Comparison of ENCODE assay signal across 26 cellular contexts in genomic region chr2:238131761-238132462, GRCh38. TPM values are rescaled to one million over a fixed set of nuclear protein-coding genes. Genes with fewer than 3 reads are reported as not detected.
"Had no signal": no experiment of that assay in that cellular context is flagged by ENCODE, and none has a peak within 500 bp of the region (broad histone marks: within the 10 kb centered on the region; RNA-seq: fewer than 3 reads in every experiment).

No MANE protein-coding gene starts in this region.

- H3K4me3 Mint-ChIP-seq: activated CD8-positive, alpha-beta T cell treated with anti-CD3 and anti-CD28 coated beads, Interleukin-2, amount 10 ng/mL, durations not matched to agents 7 days and 5 days; activated naive CD4-positive, alpha-beta T cell treated with anti-CD3 and anti-CD28 coated beads, Interleukin-2, amount 50 U/mL, for 24 hours; effector memory CD8-positive, alpha-beta T cell; naive thymus-derived CD8-positive, alpha-beta T cell; stimulated activated naive B cell treated with anti-CD40 and anti-IgM and Interleukin-4, amounts not matched to agents 10 μg/mL and 1 μg/mL and 100 μg/mL, for 72 hours; T-cell had no signal

- H3K27ac Mint-ChIP-seq: activated CD8-positive, alpha-beta T cell treated with anti-CD3 and anti-CD28 coated beads, Interleukin-2, amount 10 ng/mL, durations not matched to agents 7 days and 5 days; activated naive CD4-positive, alpha-beta T cell treated with anti-CD3 and anti-CD28 coated beads, Interleukin-2, amount 50 U/mL, for 24 hours; naive thymus-derived CD8-positive, alpha-beta T cell; stimulated activated naive B cell treated with anti-CD40 and anti-IgM and Interleukin-4, amounts not matched to agents 10 μg/mL and 1 μg/mL and 100 μg/mL, for 72 hours; T-cell had no signal

- H3K4me2 ChIP-seq: smooth muscle cell had no signal

- DNase-seq: activated CD4-positive, alpha-beta T cell treated with anti-CD3 and anti-CD28 coated beads for 1 hour; activated CD4-positive, alpha-beta T cell treated with anti-CD3 and anti-CD28 coated beads, Interleukin-2, amount 50 U/mL, for 1 hour; activated CD8-positive, alpha-beta T cell treated with anti-CD3 and anti-CD28 coated beads, Interleukin-2, amount 10 ng/mL, durations not matched to agents 7 days and 5 days; activated gamma-delta T cell treated with Interleukin-2 at 50 U/mL for 16 hours; anterior cingulate cortex; brain microvascular endothelial cell; central memory CD4-positive, alpha-beta T cell; effector memory CD8-positive, alpha-beta T cell; foreskin melanocyte; hippocampal formation; sigmoid colon; stimulated activated CD4-positive, alpha-beta T cell treated with anti-CD3 and anti-CD28 coated beads, Interleukin-2, amount 100 ng/mL, for 48 hours; stimulated activated CD8-positive, alpha-beta memory T cell treated with anti-CD3 and anti-CD28 coated beads, Interleukin-4, amount 100 ng/mL, for 48 hours; stimulated activated naive B cell treated with anti-CD40 and anti-IgM and Interleukin-4, amounts not matched to agents 10 μg/mL and 1 μg/mL and 100 μg/mL, for 72 hours; T-cell; uterus had no signal

- H3K27me3 Mint-ChIP-seq: activated naive CD4-positive, alpha-beta T cell treated with anti-CD3 and anti-CD28 coated beads, Interleukin-2, amount 50 U/mL, for 24 hours; naive thymus-derived CD8-positive, alpha-beta T cell; stimulated activated naive B cell treated with anti-CD40 and anti-IgM and Interleukin-4, amounts not matched to agents 10 μg/mL and 1 μg/mL and 100 μg/mL, for 72 hours; T-cell had no signal

- H3K36me3 Mint-ChIP-seq: activated naive CD4-positive, alpha-beta T cell treated with anti-CD3 and anti-CD28 coated beads, Interleukin-2, amount 50 U/mL, for 24 hours; naive thymus-derived CD8-positive, alpha-beta T cell; T-cell had no signal

- H3K36me3 ChIP-seq: brain microvascular endothelial cell, neutrophil, pancreas, sigmoid colon, uterus had no signal

- H3K4me3 ChIP-seq: pancreas, sigmoid colon, smooth muscle cell, uterus had no signal

- H3K4me1 Mint-ChIP-seq: activated naive CD4-positive, alpha-beta T cell treated with anti-CD3 and anti-CD28 coated beads, Interleukin-2, amount 50 U/mL, for 24 hours; naive thymus-derived CD8-positive, alpha-beta T cell; T-cell had no signal

- H3K27ac ChIP-seq: brain microvascular endothelial cell, neutrophil, pancreas, sigmoid colon, uterus had no signal

- H3K4me1 ChIP-seq: pancreas, uterus had no signal

- H3K27me3 ChIP-seq: brain microvascular endothelial cell, pancreas, sigmoid colon, uterus had no signal

- ATAC-seq: activated CD8-positive, alpha-beta T cell treated with anti-CD3 and anti-CD28 coated beads, Interleukin-2, amount 10 ng/mL, durations not matched to agents 7 days and 5 days; effector memory CD8-positive, alpha-beta T cell; esophagus mucosa; naive thymus-derived CD8-positive, alpha-beta T cell; pancreas; stimulated activated naive B cell treated with anti-CD40 and anti-IgM and Interleukin-4, amounts not matched to agents 10 μg/mL and 1 μg/mL and 100 μg/mL, for 72 hours; T-cell had no signal

- H3K9me3 Mint-ChIP-seq: activated naive CD4-positive, alpha-beta T cell treated with anti-CD3 and anti-CD28 coated beads, Interleukin-2, amount 50 U/mL, for 24 hours; effector memory CD8-positive, alpha-beta T cell; naive thymus-derived CD8-positive, alpha-beta T cell; stimulated activated naive B cell treated with anti-CD40 and anti-IgM and Interleukin-4, amounts not matched to agents 10 μg/mL and 1 μg/mL and 100 μg/mL, for 72 hours; T-cell had no signal

- H3K9me3 ChIP-seq: neutrophil, pancreas, sigmoid colon, uterus had no signal

RNA-seq across cellular contexts. Expression of gene KLHL30, which starts 6.6 kb away (rescaled TPM):
- total RNA-seq: activated CD8-positive, alpha-beta T cell treated with anti-CD3 and anti-CD28 coated beads, Interleukin-2, amount 10 ng/mL, durations not matched to agents 7 days and 5 days; dermis microvascular lymphatic vessel endothelial cell; endothelial cell of umbilical vein; lung microvascular endothelial cell; naive thymus-derived CD8-positive, alpha-beta T cell; T-cell; temporal lobe had no signal
- polyA plus RNA-seq: endothelial cell of umbilical vein; naive thymus-derived CD8-positive, alpha-beta T cell; smooth muscle cell had no signal

RNA-seq across cellular contexts. Expression of gene ERFE, which starts 26.9 kb away (rescaled TPM):
- total RNA-seq: lung microvascular endothelial cell; naive thymus-derived CD8-positive, alpha-beta T cell; smooth muscle cell; T-cell had no signal
- polyA plus RNA-seq: naive thymus-derived CD8-positive, alpha-beta T cell had no signal

RNA-seq across cellular contexts. Expression of gene ESPNL, which starts 31.8 kb away (rescaled TPM):
- total RNA-seq: dermis microvascular lymphatic vessel endothelial cell, endothelial cell of umbilical vein, lung microvascular endothelial cell had no signal
- polyA plus RNA-seq: endothelial cell of umbilical vein; naive thymus-derived CD8-positive, alpha-beta T cell; smooth muscle cell had no signal
